Comparison of ENCODE assay signal across 1 cellular context in genomic region chr2:207394203-207394741, GRCh38.
TF ChIP-seq lines count a peak whose summit lies in the region.

No MANE protein-coding gene starts in this region.

TF ChIP-seq in IMR-90, 13 proteins besides CTCF, POLR2A, EP300 and RAD21:
- TF ChIP-seq MAZ (IDR thresholded peaks at IDR 0.05; ENCODE audit: borderline replicate concordance, low read depth, low read length) = no peak
- TF ChIP-seq CEBPB (IDR thresholded peaks at IDR 0.05; ENCODE audit: low read depth, low read length) = peak; percentile 54; the same call in 1 of the 2 replicates
- TF ChIP-seq BHLHE40 (IDR thresholded peaks at IDR 0.05; ENCODE audit: low read depth, low read length) = no peak
